In genomic region chr3:39137435-39137936, GRCh38 we compare ENCODE assay signal across 1 cellular context.
TF ChIP-seq lines count a peak whose summit lies in the region.

No MANE protein-coding gene starts in this region.

TF ChIP-seq in HepG2, 621 proteins besides CTCF, POLR2A, EP300 and RAD21:
- TF ChIP-seq NFE2L1 (CRISPR knock-in tag; IDR thresholded peaks at IDR 0.05; ENCODE audit: borderline replicate concordance) (no peak), SIN3B (IDR thresholded peaks at IDR 0.05; ENCODE audit: low read length) (no peak), DRAP1 (CRISPR knock-in tag; IDR thresholded peaks at IDR 0.05) (no peak), THAP8 (CRISPR knock-in tag; IDR thresholded peaks at IDR 0.05; ENCODE audit: borderline replicate concordance) (no peak), ZNF18 (CRISPR knock-in tag; IDR thresholded peaks at IDR 0.05; ENCODE audit: insufficient replicate concordance) (no peak), ZSCAN9 (CRISPR knock-in tag; IDR thresholded peaks at IDR 0.05; ENCODE audit: borderline replicate concordance) (no peak), FOXK1 (CRISPR knock-in tag; IDR thresholded peaks at IDR 0.05; ENCODE audit: borderline replicate concordance, low read depth) (no peak), AGO1 (IDR thresholded peaks at IDR 0.05; ENCODE audit: low read depth, low read length, poor library complexity, severe bottlenecking) (no peak), ZNF614 (CRISPR knock-in tag; IDR thresholded peaks at IDR 0.05; ENCODE audit: borderline replicate concordance) (no peak), ZNF777 (CRISPR knock-in tag; IDR thresholded peaks at IDR 0.05) (no peak)
